Comparison of ENCODE assay signal across 11 cellular contexts in the genomic region with DNA sequence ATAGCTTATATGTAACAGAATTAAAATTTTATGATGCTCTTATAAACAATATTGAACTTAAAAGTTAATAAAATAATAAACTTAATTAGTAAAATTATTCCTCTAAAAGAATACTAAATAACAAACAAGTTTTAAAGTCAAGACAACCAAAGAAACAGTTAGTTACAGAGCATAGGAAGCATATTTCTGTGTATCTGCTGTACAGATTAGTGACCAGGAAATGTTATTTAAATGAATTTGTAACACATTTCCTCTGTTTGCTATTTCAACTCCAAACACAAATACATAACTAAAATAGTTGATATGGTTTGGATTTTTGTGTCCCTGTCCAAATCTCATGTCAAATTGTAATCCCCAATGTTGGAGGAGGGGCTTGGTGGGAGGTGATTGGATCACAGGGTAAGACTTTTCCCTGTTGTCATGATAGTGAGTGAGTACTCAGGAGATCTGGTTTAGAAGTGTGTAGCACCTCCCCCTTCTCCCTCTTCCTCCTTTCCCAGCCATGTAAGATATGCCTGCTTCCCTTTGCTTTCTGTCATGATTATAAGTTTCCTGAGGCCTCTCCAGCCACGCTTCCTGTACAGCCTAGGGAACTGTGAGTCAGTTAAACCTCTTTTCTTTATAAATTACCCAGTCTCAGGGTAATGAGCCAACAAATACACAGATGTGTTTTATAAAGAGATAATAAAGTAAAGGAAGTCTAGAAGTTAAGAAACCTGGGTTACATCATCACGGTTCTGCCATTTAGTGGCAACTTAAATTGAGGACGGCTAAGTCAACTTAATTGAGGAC. TPM values are rescaled to one million over a fixed set of nuclear protein-coding genes. Genes with fewer than 3 reads are reported as not detected.
DNase-seq lines count a peak whose midpoint lies in the region; ATAC-seq, FAIRE-seq and TF ChIP-seq lines count a peak whose summit lies in the region.
"Had no signal": no experiment of that assay in that cellular context is flagged by ENCODE, and none has a peak within 500 bp of the region (broad histone marks: within the 10 kb centered on the region; RNA-seq: fewer than 3 reads in every experiment).

No MANE protein-coding gene starts in this region.

- H3K36me3 Mint-ChIP-seq in HFFc6 (ENCODE audit: low read depth), result peaks cover 7% of the 10 kb centered on the region

- TF ChIP-seq POLR2A in A549 (IDR thresholded peaks at IDR 0.05; ENCODE audit: low read length), result no peak

- no peaks in the 10 kb centered on the region for H3K27me3 Mint-ChIP-seq in HFFc6 (ENCODE audit: insufficient read depth)

- peak; percentile 56 to 83; a peak in 4 of 6 replicates for ATAC-seq in A549
- no peak for ATAC-seq in aorta (ENCODE audit: low FRiP score)

- H3K9me1 ChIP-seq in keratinocyte (ENCODE audit: control insufficient read depth, extremely low read depth, insufficient read depth, low read length), result no peaks in the 10 kb centered on the region

- TF ChIP-seq EP300 in A549 (IDR thresholded peaks at IDR 0.05), result no peak

- no peaks in the 10 kb centered on the region for H3K9me3 ChIP-seq in A549
- H3K9me3 ChIP-seq in adipocyte (ENCODE audit: control insufficient read depth, low read length), result no peaks in the 10 kb centered on the region
- no peaks in the 10 kb centered on the region for H3K9me3 ChIP-seq in keratinocyte (ENCODE audit: control insufficient read depth, low read depth, low read length)
- H3K9me3 ChIP-seq in aorta (ENCODE audit: control insufficient read depth, low read length), result no peaks in the 10 kb centered on the region

- POLR2A ChIA-PET in A549 (lab: Yijun Ruan, JAX), result no interaction called here

- H3K27me3 ChIP-seq in adipocyte (replicated peaks; ENCODE audit: control insufficient read depth, insufficient read depth, low read length) (no peaks in the 10 kb centered on the region), keratinocyte (ENCODE audit: control insufficient read depth, extremely low read depth, insufficient read depth, low read length) (no peaks in the 10 kb centered on the region), aorta (ENCODE audit: control insufficient read depth in 1 of 2, insufficient read depth in 2 of 2, low read length in 1 of 2) (no peaks in the 10 kb centered on the region)

- TF ChIP-seq CTCF in A549 (IDR thresholded peaks at IDR 0.05) (no peak), HFFc6 (IDR thresholded peaks at IDR 0.05) (no peak), keratinocyte (optimal IDR thresholded peaks at IDR 0.05 in 1 of 3, IDR thresholded peaks at IDR 0.05 in 1 of 3, conservative IDR thresholded peaks at IDR 0.05 in 1 of 3; ENCODE audit: extremely low read depth in 1 of 3, insufficient read depth in 2 of 3, low read length in 3 of 3) (no peak)

- no peak for TF ChIP-seq RAD21 in A549 (conservative IDR thresholded peaks at IDR 0.05 in 1 of 2, IDR thresholded peaks at IDR 0.05 in 1 of 2)

- H3K36me3 ChIP-seq in adipocyte (ENCODE audit: control insufficient read depth, insufficient read depth, low read length, severe bottlenecking) (no peaks in the 10 kb centered on the region), keratinocyte (ENCODE audit: control insufficient read depth in 2 of 2, extremely low read depth in 1 of 2, insufficient read depth in 2 of 2, low read length in 2 of 2) (no peaks in the 10 kb centered on the region), aorta (ENCODE audit: control insufficient read depth in 1 of 2, insufficient read depth in 2 of 2, low read length in 1 of 2) (no peaks in the 10 kb centered on the region)

- no peak overlapping the region for H2AFZ ChIP-seq in keratinocyte (ENCODE audit: control insufficient read depth, low read length)

- intact Hi-C loops in posterior vena cava (cut with DNase I), result no loop called here
- intact Hi-C loops in aorta (cut with DNase I), result no loop called here

- H3K4me1 ChIP-seq in A549 (peaks cover 42% of the 10 kb centered on the region), adipocyte (ENCODE audit: control insufficient read depth, insufficient read depth, low read length) (peaks cover 27% of the 10 kb centered on the region), keratinocyte (ENCODE audit: control insufficient read depth, extremely low read depth, insufficient read depth, low read length) (peaks cover 2% of the 10 kb centered on the region), aorta (ENCODE audit: control insufficient read depth in 1 of 2, insufficient read depth in 2 of 2, low read length in 2 of 2) (peaks cover 0 to 6% of the 10 kb centered on the region in 2 donors)

- CTCF ChIA-PET in A549 (lab: Yijun Ruan, JAX), result no interaction called here

- WGBS in A549 (ENCODE audit: missing lambda C conversion rate), result 85% methylated on average over 3 of the region's 3 CpGs
- 45 to 49% methylated on average over 3 of the region's 3 CpGs for WGBS in aorta, 2 donors

- peak overlapping the region in 1 of 2 experiments; percentile 42; a peak in 2 of 6 replicates for H3K27ac ChIP-seq in A549
- H3K27ac ChIP-seq in keratinocyte (ENCODE audit: control insufficient read depth, insufficient read depth, low read length), result no peak overlapping the region
- no peak overlapping the region for H3K27ac ChIP-seq in aorta (ENCODE audit: low read depth in 1 of 2, low read length in 2 of 2)

- FAIRE-seq in A549 (lab: Jason Lieb, UNC) (no peak), keratinocyte (lab: Jason Lieb, UNC) (peak; percentile 17)

- H3K4me2 ChIP-seq in A549, result peak overlapping the region; percentile 30
- H3K4me2 ChIP-seq in keratinocyte (ENCODE audit: control insufficient read depth, extremely low read depth, insufficient read depth, low read depth, low read length), result no peak overlapping the region

- DNase-seq in A549 (ENCODE audit: low read depth in 1 of 2, low spot score in 1 of 2) (peak in 1 of 2 experiments; percentile 41), HFFc6 (no peak), adipocyte (ENCODE audit: low read depth) (peak; percentile 36), keratinocyte (ENCODE audit: low read depth, low spot score) (no peak), posterior vena cava (ENCODE audit: low spot score) (no peak), aorta (no peak), NCI-H345 (lab: John Stamatoyannopoulos, UW) (no peak), activated gamma-delta T cell (lab: John Stamatoyannopoulos, UW) (no peak)
- DNase-seq: activated CD4-positive, CD25-positive, alpha-beta regulatory T cell treated with anti-CD3 and anti-CD28 coated beads, Interleukin-2, amount 50 U/mL, for 72 hours; NCI-H2171 treated with DMSO at 0.1 percent for 48 hours; stimulated activated CD4-positive, alpha-beta T cell treated with anti-CD3 and anti-CD28 coated beads, Interleukin-15, amount 100 ng/mL, for 24 hours had no signal

- H3K9me3 Mint-ChIP-seq in HFFc6, result peaks cover 6% of the 10 kb centered on the region

- H3K27ac Mint-ChIP-seq in HFFc6, result peak overlapping the region; percentile 27; the same call in 1 of the 2 replicates

- dilution Hi-C loops in keratinocyte (cut with MboI; ENCODE audit: extremely low pct_ligation_motif_present, low sequenced_read_pairs), result no loop called here

- no peaks in the 10 kb centered on the region for H4K20me1 ChIP-seq in keratinocyte (ENCODE audit: control insufficient read depth, extremely low read depth, insufficient read depth, low read length)

- H3K4me1 Mint-ChIP-seq in HFFc6 (ENCODE audit: low read depth), result peaks cover 22% of the 10 kb centered on the region

- H3K4me3 Mint-ChIP-seq in HFFc6, result no peak overlapping the region

- H3K79me2 ChIP-seq in keratinocyte (ENCODE audit: control insufficient read depth, insufficient read depth, low read length), result peaks cover 72% of the 10 kb centered on the region

- H3K4me3 ChIP-seq in A549 (no peak overlapping the region), adipocyte (ENCODE audit: low read length) (no peak overlapping the region), keratinocyte (ENCODE audit: control insufficient read depth in 2 of 3, extremely low read depth in 1 of 3, insufficient read depth in 2 of 3, low read depth in 1 of 3, low read length in 3 of 3) (no peak overlapping the region), aorta (ENCODE audit: low read length in 2 of 2) (no peak overlapping the region)

- H3K9ac ChIP-seq in adipocyte (ENCODE audit: low read length) (no peak overlapping the region), keratinocyte (ENCODE audit: control insufficient read depth, extremely low read depth, insufficient read depth, low read length) (no peak overlapping the region)

TF ChIP-seq in A549, 52 proteins besides CTCF, POLR2A, EP300 and RAD21 (continues in another document):
- TF ChIP-seq, protein P1, sequence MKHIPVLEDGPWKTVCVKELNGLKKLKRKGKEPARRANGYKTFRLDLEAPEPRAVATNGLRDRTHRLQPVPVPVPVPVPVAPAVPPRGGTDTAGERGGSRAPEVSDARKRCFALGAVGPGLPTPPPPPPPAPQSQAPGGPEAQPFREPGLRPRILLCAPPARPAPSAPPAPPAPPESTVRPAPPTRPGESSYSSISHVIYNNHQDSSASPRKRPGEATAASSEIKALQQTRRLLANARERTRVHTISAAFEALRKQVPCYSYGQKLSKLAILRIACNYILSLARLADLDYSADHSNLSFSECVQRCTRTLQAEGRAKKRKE (CRISPR knock-in tag; IDR thresholded peaks at IDR 0.05; ENCODE audit: low read depth), result no peak
- no peak for TF ChIP-seq CBX2 (IDR thresholded peaks at IDR 0.05; ENCODE audit: borderline replicate concordance, low read depth)

RNA-seq across cellular contexts. Expression of a gene that starts 51.8 kb away (rescaled TPM):
- polyA plus RNA-seq in A549 (2011; rRNA removed) (33.4 and 38.7 TPM in 2 replicates), A549 (2017; fragmentation: RNase III; extraction: RNeasy Plus Mini Kit Qiagen cat#74134 plus additional on column Dnase treatment) (34.0 to 38.0 TPM (median 36.4 TPM) in 3 replicates), keratinocyte (6.1 to 12.6 TPM (median 7.8 TPM) in 3 replicates), aorta (10 to 100 TPM; 19.2 to 20.5 TPM)
- 5.9 and 6.5 TPM in 2 replicates for polyA plus RNA-seq in A549 (2012; cell fraction: cytosol; rRNA removed)
- 4.2 and 6.9 TPM in 2 replicates for polyA plus RNA-seq in A549 (2012; cell fraction: nucleus; rRNA removed)
- 28.9 and 30.0 TPM in 2 replicates for polyA minus RNA-seq in A549 (2011; rRNA and poly(A)+ RNA removed)
- 10 to 100 TPM; 41.6 to 54.3 (median 51.7) TPM for total RNA-seq in HFFc6 (2021; fragmentation: NEBNext Ultra II Directional; extraction: Animal tissue kit (Norgen Biotek cat#: 25700))
- 54.1 TPM for polyA plus RNA-seq in keratinocyte (2011; ENCODE audit: low read depth)
- polyA plus RNA-seq in keratinocyte (2011; cell fraction: cytosol; rRNA removed), result 6.1 and 9.9 TPM in 2 replicates
- polyA plus RNA-seq in keratinocyte (2011; cell fraction: nucleus; rRNA removed), result 10.9 and 14.1 TPM in 2 replicates
- 7.1 and 16.7 TPM in 2 replicates for polyA plus RNA-seq in keratinocyte (2012; ENCODE audit: low replicate concordance)
- polyA minus RNA-seq in keratinocyte, result 5.1 to 35.5 TPM (median 8.1 TPM) in 3 replicates
- polyA minus RNA-seq in keratinocyte (2011; cell fraction: cytosol; rRNA and poly(A)+ RNA removed), result 12.3 TPM
- polyA minus RNA-seq in keratinocyte (2011; cell fraction: nucleus; rRNA and poly(A)+ RNA removed), result 14.0 and 38.4 TPM in 2 replicates
- total RNA-seq in posterior vena cava (100 to 1,000 TPM; 109 to 186 TPM), aorta (100 to 1,000 TPM in 1 of 2 donors, 10 to 100 TPM in 1; 97.9 to 119 TPM)
